In genomic region chr22:27727673-27728451, GRCh38 we compare ENCODE assay signal across 14 cellular contexts.
DNase-seq lines count a peak whose midpoint lies in the region; ATAC-seq and TF ChIP-seq lines count a peak whose summit lies in the region.
"Had no signal": no experiment of that assay in that cellular context is flagged by ENCODE, and none has a peak within 500 bp of the region (broad histone marks: within the 10 kb centered on the region; RNA-seq: fewer than 3 reads in every experiment).

No MANE protein-coding gene starts in this region.

- no peaks in the 10 kb centered on the region for H3K4me1 Mint-ChIP-seq in CD4-positive, alpha-beta T cell (ENCODE audit: low read depth)
- H3K4me1 Mint-ChIP-seq: activated CD4-positive, alpha-beta T cell treated with anti-CD3 and anti-CD28 coated beads, Interleukin-2, amount 10 ng/mL, durations not matched to agents 7 days and 5 days had no signal

- POLR2A ChIA-PET in CD4-positive, alpha-beta T cell (lab: Charles Lee) = no interaction called here
- POLR2A ChIA-PET in PC-9 (lab: Charles Lee; ENCODE audit: unreplicated experiment) = interaction anchor here (0.7 kb wide), 1 partner anchor 1200 kb away, joined by 3 read pairs; no protein-coding TSS in a partner anchor

- H3K79me2 ChIP-seq in PC-9 (ENCODE audit: low read depth) = no peaks in the 10 kb centered on the region

- H2AFZ ChIP-seq in PC-9 = peak overlapping the region; percentile 78

- peak overlapping the region; percentile 66 for H3K4me2 ChIP-seq in PC-9

- H3K9me3 ChIP-seq in CD4-positive, alpha-beta T cell (ENCODE audit: control insufficient read depth, low read length) = no peaks in the 10 kb centered on the region
- H3K9me3 ChIP-seq in PC-9 (ENCODE audit: insufficient read depth, low read depth) = no peaks in the 10 kb centered on the region
- H3K9me3 ChIP-seq in gastrocnemius medialis = no peaks in the 10 kb centered on the region

- H3K36me3 ChIP-seq in PC-9 (ENCODE audit: low read depth) (no peaks in the 10 kb centered on the region), gastrocnemius medialis (no peaks in the 10 kb centered on the region)

- H3K4me3 ChIP-seq in PC-9 (no peak overlapping the region), fibroblast of the aortic adventitia (ENCODE audit: low read depth, low read length) (no peak overlapping the region), gastrocnemius medialis (no peak overlapping the region)

- H3K9me3 Mint-ChIP-seq in CD4-positive, alpha-beta T cell = no peaks in the 10 kb centered on the region
- H3K9me3 Mint-ChIP-seq: activated T-cell treated with anti-CD3 and anti-CD28 coated beads, Interleukin-2, amount 50 U/mL, for 24 hours had no signal

- no peak for DNase-seq in CD4-positive, alpha-beta T cell
- DNase-seq in PC-9 = peak in 1 of 2 experiments; percentile 4
- peak; percentile 70 for DNase-seq in fibroblast of the aortic adventitia (ENCODE audit: low read depth)
- no peak for DNase-seq in gastrocnemius medialis
- no peak for DNase-seq in NCI-H2107 (lab: John Stamatoyannopoulos, UW)
- no peak for DNase-seq in AG20443 (ENCODE audit: low spot score)
- DNase-seq in hippocampal formation (lab: John Stamatoyannopoulos, UW) = no peak
- no peak for DNase-seq in activated CD4-positive, alpha-beta T cell treated with anti-CD3 and anti-CD28 coated beads, Interleukin-2, amount 50 U/mL, for 48 hours
- DNase-seq: activated CD4-positive, alpha-beta T cell treated with anti-CD3 and anti-CD28 coated beads, Interleukin-2, amount 10 ng/mL, durations not matched to agents 7 days and 5 days; activated T-cell treated with anti-CD3 and anti-CD28 coated beads, Interleukin-2, amount 50 U/mL, for 24 hours; DMS79; mammary epithelial cell; NCI-H1694 treated with DMSO at 0.1 percent for 48 hours had no signal

- H3K27me3 Mint-ChIP-seq in CD4-positive, alpha-beta T cell = peaks cover 42% of the 10 kb centered on the region

- intact Hi-C loops in CD4-positive, alpha-beta T cell (cut with DNase I, micrococcal nuclease) = no loop called here
- intact Hi-C loops in PC-9 (cut with micrococcal nuclease; ENCODE audit: unreplicated experiment) = loop anchor here (2.0 to 10.0 kb wide), 3 partner anchors 59 to 251 kb away; no protein-coding TSS in a partner anchor
- intact Hi-C loops in gastrocnemius medialis (cut with DNase I; ENCODE audit: low total_unique reads) = no loop called here

- H3K4me1 ChIP-seq in PC-9 (replicated peaks; ENCODE audit: insufficient read depth) (peaks cover 29% of the 10 kb centered on the region), gastrocnemius medialis (peaks cover 20 to 25% of the 10 kb centered on the region in 2 donors)

- TF ChIP-seq POLR2A in gastrocnemius medialis (IDR thresholded peaks at IDR 0.05) = no peak

- no peaks in the 10 kb centered on the region for H3K27me3 ChIP-seq in CD4-positive, alpha-beta T cell (ENCODE audit: control insufficient read depth, insufficient read depth, low read length)
- H3K27me3 ChIP-seq in PC-9 (ENCODE audit: insufficient read depth, low read depth) = no peaks in the 10 kb centered on the region
- H3K27me3 ChIP-seq in gastrocnemius medialis = no peaks in the 10 kb centered on the region

- BruUV-seq in PC-9 (replicated peaks; lab: Mats Ljungman, UMichigan) = TSS peak; percentile 88

- no peaks in the 10 kb centered on the region for H3K9me2 ChIP-seq in PC-9 (ENCODE audit: insufficient read depth)

- TF ChIP-seq CTCF in CD4-positive, alpha-beta T cell (IDR thresholded peaks at IDR 0.05) = peak; percentile 28
- no peak for TF ChIP-seq CTCF in PC-9 (conservative IDR thresholded peaks at IDR 0.05)
- TF ChIP-seq CTCF in fibroblast of the aortic adventitia (IDR thresholded peaks at IDR 0.05; ENCODE audit: insufficient read depth, low read length) = no peak
- no peak for TF ChIP-seq CTCF in gastrocnemius medialis (IDR thresholded peaks at IDR 0.05 in 4 of 5, conservative IDR thresholded peaks at IDR 0.05 in 1 of 5)

- no peaks in the 10 kb centered on the region for H3K36me3 Mint-ChIP-seq in CD4-positive, alpha-beta T cell (ENCODE audit: low read depth)

- H3F3A ChIP-seq in PC-9 (ENCODE audit: insufficient read depth, low read depth) = peaks cover 16% of the 10 kb centered on the region; the same call in 1 of the 2 replicates

- H3K27ac ChIP-seq in CD4-positive, alpha-beta T cell (ENCODE audit: low read depth, low read length) = no peak overlapping the region
- H3K27ac ChIP-seq in PC-9 (peak overlapping the region; percentile 76), gastrocnemius medialis (peak overlapping the region; percentile 29 to 69 (median 55))

- ATAC-seq in CD4-positive, alpha-beta T cell (ENCODE audit: poor library complexity) = no peak
- ATAC-seq in gastrocnemius medialis = no peak
- ATAC-seq: activated naive CD4-positive, alpha-beta T cell treated with anti-CD3 and anti-CD28 coated beads, Interleukin-2, amount 50 U/mL, for 72 hours had no signal

- no peak overlapping the region for H3K27ac Mint-ChIP-seq in CD4-positive, alpha-beta T cell
- H3K27ac Mint-ChIP-seq: activated CD4-positive, alpha-beta T cell treated with anti-CD3 and anti-CD28 coated beads, Interleukin-2, amount 10 ng/mL, durations not matched to agents 7 days and 5 days; activated naive CD4-positive, alpha-beta T cell treated with anti-CD3 and anti-CD28 coated beads, Interleukin-2, amount 50 U/mL, for 72 hours; activated T-cell treated with anti-CD3 and anti-CD28 coated beads, Interleukin-2, amount 50 U/mL, for 24 hours had no signal

- H4K20me1 ChIP-seq in PC-9 (ENCODE audit: insufficient read depth) = no peaks in the 10 kb centered on the region

- H3K4me3 Mint-ChIP-seq in CD4-positive, alpha-beta T cell = no peak overlapping the region
- H3K4me3 Mint-ChIP-seq: activated CD4-positive, alpha-beta T cell treated with anti-CD3 and anti-CD28 coated beads, Interleukin-2, amount 10 ng/mL, durations not matched to agents 7 days and 5 days; activated T-cell treated with anti-CD3 and anti-CD28 coated beads, Interleukin-2, amount 50 U/mL, for 24 hours had no signal

- in situ Hi-C loops in gastrocnemius medialis (cut with MboI; ENCODE audit: low sequenced_read_pairs in 4 of 4) = loop anchor here in 1 of 4 donors (25.0 kb wide), 1 partner anchor 316 kb away; no protein-coding TSS in a partner anchor

- CTCF ChIA-PET in CD4-positive, alpha-beta T cell (lab: Charles Lee) = no interaction called here
- CTCF ChIA-PET in PC-9 (lab: Charles Lee) = no interaction called here
